In the genomic region with DNA sequence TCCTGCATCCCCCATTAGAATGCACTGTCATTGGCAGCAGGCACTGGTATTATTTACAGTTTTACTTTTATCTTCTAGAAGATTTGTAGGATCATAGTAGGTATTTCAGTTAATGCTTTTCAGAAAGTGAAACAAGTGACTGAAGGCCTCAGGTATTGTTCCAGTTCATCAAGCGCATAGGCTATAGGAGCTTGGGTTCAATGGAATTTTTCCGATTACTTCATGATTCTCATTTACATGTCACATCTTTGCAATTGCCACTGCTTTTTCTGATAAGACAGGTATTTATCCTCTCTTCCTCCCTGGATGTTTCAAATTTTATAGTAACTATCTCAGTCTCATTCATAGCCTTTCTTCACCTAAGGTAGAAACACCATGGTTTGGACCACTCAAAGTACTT, we compare ENCODE assay signal across 1 cellular context.
TF ChIP-seq lines count a peak whose summit lies in the region.

No MANE protein-coding gene starts in this region.

TF ChIP-seq in Ishikawa, 13 proteins besides CTCF, POLR2A, EP300 and RAD21 (continued from another document):
- no peak for TF ChIP-seq YY1 (IDR thresholded peaks at IDR 0.05; ENCODE audit: low read depth)
- no peak for TF ChIP-seq NFIC (IDR thresholded peaks at IDR 0.05)
